ENCODE assay signal across 1 cellular context in the genomic region with DNA sequence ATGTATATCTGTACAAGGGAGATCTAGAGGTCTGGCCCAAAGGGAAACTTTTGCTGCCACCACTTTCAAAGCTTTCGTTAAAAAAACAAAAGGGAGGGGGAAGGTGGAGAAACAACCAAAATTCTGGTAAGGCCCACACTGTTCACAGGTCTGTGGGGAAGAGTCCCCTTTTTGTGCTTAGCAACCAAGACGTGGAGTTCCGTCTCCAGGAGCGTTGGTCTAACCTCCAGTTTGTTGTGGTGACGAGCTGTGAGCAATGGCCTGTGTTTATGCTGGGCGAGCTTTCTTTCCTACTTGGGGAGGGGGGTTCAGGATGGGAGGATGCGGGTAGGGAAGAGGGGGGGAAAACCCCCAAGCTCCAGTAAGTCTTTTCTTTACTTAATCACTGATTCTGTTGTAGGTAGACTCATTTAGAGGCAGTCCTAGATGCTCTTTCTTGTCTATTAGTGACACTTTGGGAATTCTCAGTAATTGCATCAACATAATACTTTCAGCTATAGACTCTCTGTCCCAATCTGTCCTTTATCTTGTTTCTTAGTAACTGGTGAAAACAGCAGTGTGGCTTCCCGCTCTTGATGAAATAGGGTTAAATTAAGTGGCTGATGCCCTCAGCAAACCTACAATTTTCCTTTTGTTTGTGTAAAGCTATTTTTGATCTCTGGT.
TF ChIP-seq lines count a peak whose summit lies in the region.

No MANE protein-coding gene starts in this region.

TF ChIP-seq in K562, 482 proteins besides CTCF, POLR2A, EP300 and RAD21 (continued from another document):
- TF ChIP-seq, protein P1, sequence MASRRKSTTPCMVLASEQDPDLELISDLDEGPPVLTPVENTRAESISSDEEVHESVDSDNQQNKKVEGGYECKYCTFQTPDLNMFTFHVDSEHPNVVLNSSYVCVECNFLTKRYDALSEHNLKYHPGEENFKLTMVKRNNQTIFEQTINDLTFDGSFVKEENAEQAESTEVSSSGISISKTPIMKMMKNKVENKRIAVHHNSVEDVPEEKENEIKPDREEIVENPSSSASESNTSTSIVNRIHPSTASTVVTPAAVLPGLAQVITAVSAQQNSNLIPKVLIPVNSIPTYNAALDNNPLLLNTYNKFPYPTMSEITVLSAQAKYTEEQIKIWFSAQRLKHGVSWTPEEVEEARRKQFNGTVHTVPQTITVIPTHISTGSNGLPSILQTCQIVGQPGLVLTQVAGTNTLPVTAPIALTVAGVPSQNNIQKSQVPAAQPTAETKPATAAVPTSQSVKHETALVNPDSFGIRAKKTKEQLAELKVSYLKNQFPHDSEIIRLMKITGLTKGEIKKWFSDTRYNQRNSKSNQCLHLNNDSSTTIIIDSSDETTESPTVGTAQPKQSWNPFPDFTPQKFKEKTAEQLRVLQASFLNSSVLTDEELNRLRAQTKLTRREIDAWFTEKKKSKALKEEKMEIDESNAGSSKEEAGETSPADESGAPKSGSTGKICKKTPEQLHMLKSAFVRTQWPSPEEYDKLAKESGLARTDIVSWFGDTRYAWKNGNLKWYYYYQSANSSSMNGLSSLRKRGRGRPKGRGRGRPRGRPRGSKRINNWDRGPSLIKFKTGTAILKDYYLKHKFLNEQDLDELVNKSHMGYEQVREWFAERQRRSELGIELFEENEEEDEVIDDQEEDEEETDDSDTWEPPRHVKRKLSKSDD (conservative IDR thresholded peaks at IDR 0.05; ENCODE audit: low read length) = no peak
- TF ChIP-seq MECOM (CRISPR knock-in tag; IDR thresholded peaks at IDR 0.05) = no peak
- TF ChIP-seq, protein P2, sequence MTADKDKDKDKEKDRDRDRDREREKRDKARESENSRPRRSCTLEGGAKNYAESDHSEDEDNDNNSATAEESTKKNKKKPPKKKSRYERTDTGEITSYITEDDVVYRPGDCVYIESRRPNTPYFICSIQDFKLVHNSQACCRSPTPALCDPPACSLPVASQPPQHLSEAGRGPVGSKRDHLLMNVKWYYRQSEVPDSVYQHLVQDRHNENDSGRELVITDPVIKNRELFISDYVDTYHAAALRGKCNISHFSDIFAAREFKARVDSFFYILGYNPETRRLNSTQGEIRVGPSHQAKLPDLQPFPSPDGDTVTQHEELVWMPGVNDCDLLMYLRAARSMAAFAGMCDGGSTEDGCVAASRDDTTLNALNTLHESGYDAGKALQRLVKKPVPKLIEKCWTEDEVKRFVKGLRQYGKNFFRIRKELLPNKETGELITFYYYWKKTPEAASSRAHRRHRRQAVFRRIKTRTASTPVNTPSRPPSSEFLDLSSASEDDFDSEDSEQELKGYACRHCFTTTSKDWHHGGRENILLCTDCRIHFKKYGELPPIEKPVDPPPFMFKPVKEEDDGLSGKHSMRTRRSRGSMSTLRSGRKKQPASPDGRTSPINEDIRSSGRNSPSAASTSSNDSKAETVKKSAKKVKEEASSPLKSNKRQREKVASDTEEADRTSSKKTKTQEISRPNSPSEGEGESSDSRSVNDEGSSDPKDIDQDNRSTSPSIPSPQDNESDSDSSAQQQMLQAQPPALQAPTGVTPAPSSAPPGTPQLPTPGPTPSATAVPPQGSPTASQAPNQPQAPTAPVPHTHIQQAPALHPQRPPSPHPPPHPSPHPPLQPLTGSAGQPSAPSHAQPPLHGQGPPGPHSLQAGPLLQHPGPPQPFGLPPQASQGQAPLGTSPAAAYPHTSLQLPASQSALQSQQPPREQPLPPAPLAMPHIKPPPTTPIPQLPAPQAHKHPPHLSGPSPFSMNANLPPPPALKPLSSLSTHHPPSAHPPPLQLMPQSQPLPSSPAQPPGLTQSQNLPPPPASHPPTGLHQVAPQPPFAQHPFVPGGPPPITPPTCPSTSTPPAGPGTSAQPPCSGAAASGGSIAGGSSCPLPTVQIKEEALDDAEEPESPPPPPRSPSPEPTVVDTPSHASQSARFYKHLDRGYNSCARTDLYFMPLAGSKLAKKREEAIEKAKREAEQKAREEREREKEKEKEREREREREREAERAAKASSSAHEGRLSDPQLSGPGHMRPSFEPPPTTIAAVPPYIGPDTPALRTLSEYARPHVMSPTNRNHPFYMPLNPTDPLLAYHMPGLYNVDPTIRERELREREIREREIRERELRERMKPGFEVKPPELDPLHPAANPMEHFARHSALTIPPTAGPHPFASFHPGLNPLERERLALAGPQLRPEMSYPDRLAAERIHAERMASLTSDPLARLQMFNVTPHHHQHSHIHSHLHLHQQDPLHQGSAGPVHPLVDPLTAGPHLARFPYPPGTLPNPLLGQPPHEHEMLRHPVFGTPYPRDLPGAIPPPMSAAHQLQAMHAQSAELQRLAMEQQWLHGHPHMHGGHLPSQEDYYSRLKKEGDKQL (CRISPR knock-in tag; IDR thresholded peaks at IDR 0.05; ENCODE audit: borderline replicate concordance) = no peak
- no peak for TF ChIP-seq NUFIP1 (IDR thresholded peaks at IDR 0.05; ENCODE audit: partially characterized antibody)
